Comparison of ENCODE assay signal across 14 cellular contexts in genomic region chr2:156189584-156189983, GRCh38.
DNase-seq lines count a peak whose midpoint lies in the region; ATAC-seq and TF ChIP-seq lines count a peak whose summit lies in the region.
"Had no signal": no experiment of that assay in that cellular context is flagged by ENCODE, and none has a peak within 500 bp of the region (broad histone marks: within the 10 kb centered on the region; RNA-seq: fewer than 3 reads in every experiment).

No MANE protein-coding gene starts in this region.

- H3K36me3 ChIP-seq in hepatocyte (replicated peaks; ENCODE audit: insufficient read depth, low read depth) = no peaks in the 10 kb centered on the region
- H3K36me3 ChIP-seq: MG63 had no signal

- H3K27me3 ChIP-seq in hepatocyte = no peaks in the 10 kb centered on the region
- H3K27me3 ChIP-seq: MG63 had no signal

- peak overlapping the region; percentile 29 for H3K4me3 Mint-ChIP-seq in progenitor cell of endocrine pancreas (ENCODE audit: low read depth)
- H3K4me3 Mint-ChIP-seq: GM23338 had no signal

- no peaks in the 10 kb centered on the region for H4K20me1 ChIP-seq in hepatocyte (ENCODE audit: insufficient read depth, poor library complexity, severe bottlenecking)

- ATAC-seq in HG02588 (IDR thresholded peaks at IDR 0.05; ENCODE audit: unreplicated experiment) = no peak
- ATAC-seq: GM23338, SK-N-SH treated with all-trans-retinoic acid at 6 μM for 48 hours had no signal

- peak overlapping the region; percentile 61 for H3K4me2 ChIP-seq in hepatocyte
- H3K4me2 ChIP-seq: GM23338 had no signal

- H2AFZ ChIP-seq in hepatocyte = no peak overlapping the region
- H2AFZ ChIP-seq: GM23338 had no signal

- no peaks in the 10 kb centered on the region for H3K9me2 ChIP-seq in hepatocyte (replicated peaks; ENCODE audit: insufficient read depth)

- DNase-seq in NCI-H748 (lab: John Stamatoyannopoulos, UW; ENCODE audit: unreplicated experiment) = peak; percentile 53
- DNase-seq in NCI-H748 treated with DMSO at 0.1 percent for 48 hours (lab: John Stamatoyannopoulos, UW) = no peak
- peak; percentile 8 for DNase-seq in hepatocyte (ENCODE audit: low spot score)
- no peak for DNase-seq in progenitor cell of endocrine pancreas (ENCODE audit: low spot score, unreplicated experiment)
- DNase-seq in NCI-H2171 treated with DMSO at 0.1 percent for 48 hours (lab: John Stamatoyannopoulos, UW) = no peak
- no peak for DNase-seq in GOT3 (lab: John Stamatoyannopoulos, UW)
- DNase-seq: C1 segment of cervical spinal cord, DMS 273 treated with DMSO at 0.1 percent for 48 hours, Karpas-422, MG63, NCI-H2171 had no signal

- H3K27ac ChIP-seq in hepatocyte = peak overlapping the region; percentile 56

- H3K9me3 ChIP-seq in hepatocyte (ENCODE audit: low read depth) = no peaks in the 10 kb centered on the region
- H3K9me3 ChIP-seq: MG63 had no signal

- H3K4me1 ChIP-seq in hepatocyte (ENCODE audit: insufficient read depth) = peaks cover 3% of the 10 kb centered on the region

- peaks cover 15% of the 10 kb centered on the region for H3K36me3 Mint-ChIP-seq in progenitor cell of endocrine pancreas (ENCODE audit: insufficient read depth)

- TF ChIP-seq CTCF in hepatocyte (IDR thresholded peaks at IDR 0.05; ENCODE audit: poor library complexity) = no peak
- no peak for TF ChIP-seq CTCF in progenitor cell of endocrine pancreas (IDR thresholded peaks at IDR 0.05; ENCODE audit: unreplicated experiment)

- H3K9me3 Mint-ChIP-seq in progenitor cell of endocrine pancreas (ENCODE audit: low read depth) = peaks cover 10% of the 10 kb centered on the region
- H3K9me3 Mint-ChIP-seq: GM23338 had no signal

- peaks cover 39% of the 10 kb centered on the region for H3K4me1 Mint-ChIP-seq in progenitor cell of endocrine pancreas (ENCODE audit: low read depth)

- no peaks in the 10 kb centered on the region for H3K79me2 ChIP-seq in hepatocyte

- no peak overlapping the region for H3K4me3 ChIP-seq in hepatocyte
- H3K4me3 ChIP-seq: GM23338, MG63 had no signal

- 59% methylated on average over 3 of the region's 3 CpGs for WGBS in hepatocyte (ENCODE audit: low lambda C conversion rate, missing lambda C conversion rate)

- H3K27me3 Mint-ChIP-seq in progenitor cell of endocrine pancreas = no peaks in the 10 kb centered on the region

- H3K27ac Mint-ChIP-seq in progenitor cell of endocrine pancreas = peak overlapping the region; percentile 78
- H3K27ac Mint-ChIP-seq: GM23338 had no signal

Comparison
In these comparisons a context has a peak if more than half of its experiments do, and no peak if none do; other contexts are left out.
1. DNase-seq: peak in NCI-H748 (single experiment) and hepatocyte (single experiment); none in NCI-H748 treated with DMSO at 0.1 percent for 48 hours (single experiment), progenitor cell of endocrine pancreas (single experiment), NCI-H2171 treated with DMSO at 0.1 percent for 48 hours (single experiment) and GOT3 (single experiment).